ENCODE assay signal across 17 cellular contexts in genomic region chr6:121645100-121645745, GRCh38.
DNase-seq lines count a peak whose midpoint lies in the region; ATAC-seq and TF ChIP-seq lines count a peak whose summit lies in the region.
"Had no signal": no experiment of that assay in that cellular context is flagged by ENCODE, and none has a peak within 500 bp of the region (broad histone marks: within the 10 kb centered on the region; RNA-seq: fewer than 3 reads in every experiment).

No MANE protein-coding gene starts in this region.

- in situ Hi-C loops in HAP-1 (cut with MboI; ENCODE audit: low sequenced_read_pairs): no loop called here

- H3K4me1 ChIP-seq in HAP-1 (no peaks in the 10 kb centered on the region), esophagus squamous epithelium (no peaks in the 10 kb centered on the region)
- H3K4me1 ChIP-seq: ascending aorta, BE2C had no signal

- no peak for TF ChIP-seq POLR2A in esophagus squamous epithelium (IDR thresholded peaks at IDR 0.05)

- peak; percentile 44 for DNase-seq in AG10803 (ENCODE audit: low read depth)
- peak; percentile 67 for DNase-seq in OCI-M1 (lab: John Stamatoyannopoulos, UW)
- peak; percentile 60 for DNase-seq in choroid plexus epithelial cell (ENCODE audit: low read depth)
- no peak for DNase-seq in HAP-1 (ENCODE audit: low spot score in 2 of 2)
- no peak for DNase-seq in activated gamma-delta T cell (lab: John Stamatoyannopoulos, UW)
- no peak for DNase-seq in esophagus squamous epithelium (lab: John Stamatoyannopoulos, UW)
- no peak for DNase-seq in coronary artery (ENCODE audit: low spot score)
- DNase-seq: BE2C; DMS79 treated with DMSO at 0.1 percent for 48 hours; effector memory CD4-positive, alpha-beta T cell; NCI-H1694; NCI-H524 treated with DMSO at 0.1 percent for 48 hours; stimulated activated CD4-positive, alpha-beta T cell treated with anti-CD3 and anti-CD28 coated beads, Interleukin-2, amount 100 ng/mL, for 24 hours; stimulated activated naive CD4-positive, alpha-beta T cell; T-helper 9 cell had no signal

- H3K27me3 ChIP-seq in HAP-1 (ENCODE audit: low read depth) (no peaks in the 10 kb centered on the region), esophagus squamous epithelium (no peaks in the 10 kb centered on the region)
- H3K27me3 ChIP-seq: ascending aorta, BE2C had no signal

- H3K9me3 ChIP-seq in HAP-1 (no peaks in the 10 kb centered on the region), esophagus squamous epithelium (peaks cover 0 to 6% (median 0%) of the 10 kb centered on the region in 3 donors)
- H3K9me3 ChIP-seq: BE2C had no signal

- intact Hi-C loops in esophagus squamous epithelium (cut with DNase I): no loop called here

- 58 to 60% methylated on average over 1 of the region's 1 CpG for WGBS in esophagus squamous epithelium, 2 donors

- TF ChIP-seq CTCF in AG10803 (conservative IDR thresholded peaks at IDR 0.05; ENCODE audit: low read length) (no peak; the same call in 1 of the 2 replicates), choroid plexus epithelial cell (conservative IDR thresholded peaks at IDR 0.05; ENCODE audit: low read depth, low read length) (no peak), esophagus squamous epithelium (IDR thresholded peaks at IDR 0.05) (no peak), coronary artery (IDR thresholded peaks at IDR 0.05) (no peak)

- peak; percentile 49 for ATAC-seq in GM19043 (IDR thresholded peaks at IDR 0.05; ENCODE audit: low read depth, unreplicated experiment)

- H3K27ac ChIP-seq in esophagus squamous epithelium (no peak overlapping the region), coronary artery (no peak overlapping the region)
- H3K27ac ChIP-seq: ascending aorta had no signal

- H3K36me3 ChIP-seq in HAP-1 (replicated peaks) (no peaks in the 10 kb centered on the region), esophagus squamous epithelium (no peaks in the 10 kb centered on the region)
- H3K36me3 ChIP-seq: ascending aorta, BE2C had no signal

- no peak overlapping the region for H3K4me3 ChIP-seq in AG10803 (ENCODE audit: low read length)
- no peak overlapping the region for H3K4me3 ChIP-seq in choroid plexus epithelial cell (ENCODE audit: low read depth, low read length)
- no peak overlapping the region for H3K4me3 ChIP-seq in HAP-1
- no peak overlapping the region for H3K4me3 ChIP-seq in esophagus squamous epithelium
- no peak overlapping the region for H3K4me3 ChIP-seq in coronary artery
- H3K4me3 ChIP-seq: ascending aorta had no signal

Comparison
In these comparisons a context has a peak if more than half of its experiments do, and no peak if none do; other contexts are left out.
1. DNase-seq: peak in AG10803 (single experiment), OCI-M1 (single experiment) and choroid plexus epithelial cell (single experiment); none in HAP-1 (0 of 2), activated gamma-delta T cell (single experiment), esophagus squamous epithelium (single experiment) and coronary artery (single experiment).